ENCODE assay signal across 36 cellular contexts in the genomic region with DNA sequence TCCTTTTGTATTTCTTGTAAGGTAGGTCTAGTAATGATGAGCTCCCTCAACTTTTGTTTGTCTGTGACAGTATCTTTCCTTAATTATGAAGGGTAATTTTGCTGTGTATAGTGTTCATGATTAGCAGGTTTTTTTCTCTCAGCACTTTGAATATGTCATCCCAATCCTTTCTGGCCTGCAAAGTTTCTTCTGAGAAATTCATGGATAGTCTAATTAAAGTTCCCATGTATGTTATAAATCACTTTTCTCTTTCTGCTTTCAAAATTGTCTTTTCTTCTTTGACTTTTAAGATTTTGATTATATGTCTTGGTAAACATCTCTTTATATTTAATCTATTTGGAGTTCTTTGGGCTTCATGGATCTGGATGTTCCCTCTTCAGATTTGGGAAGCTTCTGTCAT. TPM values are rescaled to one million over a fixed set of nuclear protein-coding genes. Genes with fewer than 3 reads are reported as not detected.
DNase-seq lines count a peak whose midpoint lies in the region; ATAC-seq, FAIRE-seq and TF ChIP-seq lines count a peak whose summit lies in the region.
"Had no signal": no experiment of that assay in that cellular context is flagged by ENCODE, and none has a peak within 500 bp of the region (broad histone marks: within the 10 kb centered on the region; RNA-seq: fewer than 3 reads in every experiment).

No MANE protein-coding gene starts in this region.

- no peak overlapping the region for H3K27ac ChIP-seq in HCT116 (ENCODE audit: low read depth, low read length)
- no peak overlapping the region for H3K27ac ChIP-seq in HEK293 (ENCODE audit: extremely low read depth, low read depth, low read length)
- no peak overlapping the region for H3K27ac ChIP-seq in K562 (ENCODE audit: extremely low read depth, low read depth, low read length)
- H3K27ac ChIP-seq in endodermal cell (ENCODE audit: low read depth, low read length) = no peak overlapping the region
- H3K27ac ChIP-seq in OCI-LY7 (ENCODE audit: low read depth, low read length, poor library complexity, severe bottlenecking) = no peak overlapping the region
- H3K27ac ChIP-seq: 22Rv1; A549; BLaER1; BLaER1 treated with 17β-estradiol and CSF1 and Interleukin-3, amounts not matched to agents 10 nM and 100 nM; C4-2B had no signal

- DNase-seq in HCT116 (ENCODE audit: low read depth, low spot score) (no peak), K562 (ENCODE audit: extremely low read depth in 1 of 4, low spot score in 3 of 4) (no peak), endodermal cell (no peak), NCI-H748 treated with DMSO at 0.1 percent for 48 hours (lab: John Stamatoyannopoulos, UW) (no peak), DMS79 (lab: John Stamatoyannopoulos, UW) (no peak), OCI-LY7 (ENCODE audit: low spot score) (no peak)
- no peak for DNase-seq in activated T-cell treated with anti-CD3 and anti-CD28 coated beads, Interleukin-2, amount 50 U/mL, for 4 hours
- DNase-seq: 8988T; ACHN; AML-193; BE2C; C1 segment of cervical spinal cord; Caco-2; Calu3; CD4-positive, alpha-beta memory T cell; CD4-positive, alpha-beta T cell; CD4-positive, CD25-positive, alpha-beta regulatory T cell; CD8-positive, alpha-beta memory T cell; CD8-positive, alpha-beta T cell; COR-L47; DMS 273 treated with DMSO at 0.1 percent for 48 hours; DMS153; DMS53; DMS79 treated with DMSO at 0.1 percent for 48 hours; DND-41; EL had no signal

- TF ChIP-seq CTCF in HCT116 (IDR thresholded peaks at IDR 0.05 in 2 of 3, conservative IDR thresholded peaks at IDR 0.05 in 1 of 3; ENCODE audit: borderline replicate concordance in 1 of 3, insufficient read depth in 1 of 3, low read depth in 2 of 3, low read length in 2 of 3) (no peak), HEK293 (tag by site-specific recombination; IDR thresholded peaks at IDR 0.05) (no peak), K562 (IDR thresholded peaks at IDR 0.05 in 2 of 3, conservative IDR thresholded peaks at IDR 0.05 in 1 of 3; ENCODE audit: insufficient read depth in 2 of 3, low read depth in 1 of 3, low read length in 3 of 3) (no peak), endodermal cell (conservative IDR thresholded peaks at IDR 0.05) (no peak), OCI-LY7 (conservative IDR thresholded peaks at IDR 0.05; ENCODE audit: low read length) (no peak)

- peaks cover 31% of the 10 kb centered on the region for H3K9me3 Mint-ChIP-seq in endodermal cell
- H3K9me3 Mint-ChIP-seq in activated T-cell treated with anti-CD3 and anti-CD28 coated beads, Interleukin-2, amount 50 U/mL, for 4 hours = peaks cover 29% of the 10 kb centered on the region

- H3K27me3 ChIP-seq in HCT116 (ENCODE audit: insufficient read depth, low read length) (no peaks in the 10 kb centered on the region), K562 (ENCODE audit: control insufficient read depth in 2 of 2, insufficient read depth in 2 of 2, low read length in 2 of 2) (no peaks in the 10 kb centered on the region), endodermal cell (ENCODE audit: control insufficient read depth, insufficient read depth, low read length, poor library complexity, severe bottlenecking) (no peaks in the 10 kb centered on the region)
- H3K27me3 ChIP-seq: BE2C; BLaER1; BLaER1 treated with 17β-estradiol and CSF1 and Interleukin-3, amounts not matched to agents 10 nM and 100 nM had no signal

- BruUV-seq in HCT116 (replicated peaks; lab: Mats Ljungman, UMichigan) = no TSS peak
- BruUV-seq in K562 (replicated peaks; lab: Mats Ljungman, UMichigan) = no TSS peak
- BruUV-seq in OCI-LY7 (replicated peaks; lab: Mats Ljungman, UMichigan) = no TSS peak

- H3K79me2 ChIP-seq in HCT116 (ENCODE audit: insufficient read depth, low read length) (no peaks in the 10 kb centered on the region), K562 (ENCODE audit: control insufficient read depth, insufficient read depth, low read length) (no peaks in the 10 kb centered on the region), OCI-LY7 (ENCODE audit: insufficient read depth, low read depth, low read length) (no peaks in the 10 kb centered on the region)

- FAIRE-seq in K562 (lab: Jason Lieb, UNC) = no peak
- FAIRE-seq: A204.1, A549, D721Med had no signal

- H3K4me3 Mint-ChIP-seq in endodermal cell = no peak overlapping the region
- H3K4me3 Mint-ChIP-seq in activated T-cell treated with anti-CD3 and anti-CD28 coated beads, Interleukin-2, amount 50 U/mL, for 4 hours = no peak overlapping the region
- H3K4me3 Mint-ChIP-seq: B cell; CD14-positive monocyte; CD4-positive, alpha-beta T cell; CD4-positive, CD25-positive, alpha-beta regulatory T cell; CD8-positive, alpha-beta memory T cell; CD8-positive, alpha-beta T cell had no signal

- POLR2A ChIA-PET in HCT116 (lab: Charles Lee) = no interaction called here
- POLR2A ChIA-PET in HEK293 (lab: Yijun Ruan, JAX) = no interaction called here
- POLR2A ChIA-PET in K562 (lab: Yijun Ruan, JAX) = no interaction called here
- POLR2A ChIA-PET in OCI-LY7 (lab: Charles Lee) = no interaction called here

- no peaks in the 10 kb centered on the region for H3K4me1 ChIP-seq in HCT116 (ENCODE audit: control insufficient read depth in 1 of 2, insufficient read depth in 2 of 2, low read length in 2 of 2)
- H3K4me1 ChIP-seq in HEK293 (ENCODE audit: control insufficient read depth, insufficient read depth, low read length) = no peaks in the 10 kb centered on the region
- no peaks in the 10 kb centered on the region for H3K4me1 ChIP-seq in K562 (replicated peaks in 1 of 2; ENCODE audit: control insufficient read depth in 2 of 2, insufficient read depth in 2 of 2, low read length in 2 of 2)
- H3K4me1 ChIP-seq in endodermal cell (ENCODE audit: control insufficient read depth, insufficient read depth, low read length) = no peaks in the 10 kb centered on the region
- H3K4me1 ChIP-seq in OCI-LY7 (ENCODE audit: insufficient read depth, low read length, poor library complexity, severe bottlenecking) = no peaks in the 10 kb centered on the region
- H3K4me1 ChIP-seq: A549; BE2C; BLaER1; BLaER1 treated with 17β-estradiol and CSF1 and Interleukin-3, amounts not matched to agents 10 nM and 100 nM; Caco-2 had no signal

- no peaks in the 10 kb centered on the region for H3K36me3 ChIP-seq in HCT116 (ENCODE audit: control insufficient read depth in 1 of 2, insufficient read depth in 2 of 2, low read length in 2 of 2)
- H3K36me3 ChIP-seq in HEK293 (ENCODE audit: control insufficient read depth in 2 of 2, insufficient read depth in 1 of 2, low read length in 2 of 2) = no peaks in the 10 kb centered on the region
- H3K36me3 ChIP-seq in K562 (ENCODE audit: control insufficient read depth, insufficient read depth, low read length) = no peaks in the 10 kb centered on the region
- H3K36me3 ChIP-seq in endodermal cell (ENCODE audit: control insufficient read depth, insufficient read depth, low read length) = peaks cover 4% of the 10 kb centered on the region
- no peaks in the 10 kb centered on the region for H3K36me3 ChIP-seq in OCI-LY7 (ENCODE audit: insufficient read depth, low read length)
- H3K36me3 ChIP-seq: BE2C had no signal

- CTCF ChIA-PET in HCT116 (lab: Charles Lee) = no interaction called here
- CTCF ChIA-PET in HEK293 (lab: Yijun Ruan, JAX) = interaction anchor here (0.7 kb wide), 1 partner anchor 77 kb away, joined by 3 read pairs; no protein-coding TSS in a partner anchor
- CTCF ChIA-PET in K562 (lab: Yijun Ruan, JAX; ENCODE audit: low intra/inter-chr PET ratio) = no interaction called here
- CTCF ChIA-PET in OCI-LY7 (lab: Charles Lee; ENCODE audit: unreplicated experiment) = no interaction called here

- no peaks in the 10 kb centered on the region for H3K9me1 ChIP-seq in K562 (ENCODE audit: control insufficient read depth, insufficient read depth, low read length)

- H3K4me3 ChIP-seq in HCT116 (replicated peaks in 1 of 2; ENCODE audit: low read depth in 1 of 2, low read length in 2 of 2) (no peak overlapping the region), HEK293 (ENCODE audit: low read depth, low read length) (no peak overlapping the region), K562 (no peak overlapping the region), endodermal cell (ENCODE audit: low read length) (peak overlapping the region; percentile 6), OCI-LY7 (ENCODE audit: low read depth, low read length, poor library complexity, severe bottlenecking) (no peak overlapping the region)
- H3K4me3 ChIP-seq: A549; BLaER1; BLaER1 treated with 17β-estradiol and CSF1 and Interleukin-3, amounts not matched to agents 10 nM and 100 nM had no signal

- no peak overlapping the region for H3K9ac ChIP-seq in HCT116 (ENCODE audit: low read length)
- H3K9ac ChIP-seq in K562 (ENCODE audit: insufficient read depth in 1 of 2, low read depth in 2 of 2, low read length in 2 of 2) = no peak overlapping the region
- H3K9ac ChIP-seq in endodermal cell (ENCODE audit: extremely low read depth, low read length, poor library complexity, severe bottlenecking) = no peak overlapping the region
- H3K9ac ChIP-seq: BLaER1; BLaER1 treated with 17β-estradiol and CSF1 and Interleukin-3, amounts not matched to agents 10 nM and 100 nM had no signal

- H3K4me2 ChIP-seq in HCT116 (ENCODE audit: low read length) = no peak overlapping the region
- H3K4me2 ChIP-seq in K562 (ENCODE audit: insufficient read depth, low read length) = no peak overlapping the region
- no peak overlapping the region for H3K4me2 ChIP-seq in OCI-LY7 (ENCODE audit: low read length)
- H3K4me2 ChIP-seq: A549; BLaER1; BLaER1 treated with 17β-estradiol and CSF1 and Interleukin-3, amounts not matched to agents 10 nM and 100 nM had no signal

- H3K9me2 ChIP-seq in HCT116 (ENCODE audit: insufficient read depth) (no peaks in the 10 kb centered on the region), OCI-LY7 (ENCODE audit: insufficient read depth, low read length) (no peaks in the 10 kb centered on the region)

- H2AFZ ChIP-seq in HCT116 (ENCODE audit: low read depth, low read length, poor library complexity, severe bottlenecking) = no peak overlapping the region
- no peak overlapping the region for H2AFZ ChIP-seq in K562 (ENCODE audit: low read depth, low read length)
- H2AFZ ChIP-seq in OCI-LY7 (ENCODE audit: low read length) = no peak overlapping the region

- RAD21 ChIA-PET in HCT116 (lab: Charles Lee; ENCODE audit: low non-redundant PET in 1 of 2, low total read pairs in 2 of 2, uncharacterized antibody in 2 of 2, unreplicated experiment in 2 of 2) = no interaction called here

- intact Hi-C loops in HCT116 (cut with micrococcal nuclease) = no loop called here
- intact Hi-C loops in K562 (cut with micrococcal nuclease) = no loop called here
- intact Hi-C loops in OCI-LY7 (cut with micrococcal nuclease; ENCODE audit: unreplicated experiment) = no loop called here

- no peak for ATAC-seq in HCT116
- no peak for ATAC-seq in K562
- ATAC-seq in activated T-cell treated with anti-CD3 and anti-CD28 coated beads, Interleukin-2, amount 50 U/mL, for 4 hours = no peak
- ATAC-seq: A549; CD8-positive, alpha-beta T cell had no signal

- peaks cover 32% of the 10 kb centered on the region for H3K36me3 Mint-ChIP-seq in endodermal cell (ENCODE audit: low read depth)
- peaks cover 8% of the 10 kb centered on the region for H3K36me3 Mint-ChIP-seq in activated T-cell treated with anti-CD3 and anti-CD28 coated beads, Interleukin-2, amount 50 U/mL, for 4 hours (ENCODE audit: insufficient read depth)
- H3K36me3 Mint-ChIP-seq: CD14-positive monocyte had no signal

- H4K20me1 ChIP-seq in HCT116 (ENCODE audit: insufficient read depth) (no peaks in the 10 kb centered on the region), K562 (replicated peaks; ENCODE audit: control insufficient read depth, insufficient read depth, low read length) (no peaks in the 10 kb centered on the region), OCI-LY7 (ENCODE audit: insufficient read depth, low read length) (no peaks in the 10 kb centered on the region)
- H4K20me1 ChIP-seq: BLaER1; BLaER1 treated with 17β-estradiol and CSF1 and Interleukin-3, amounts not matched to agents 10 nM and 100 nM had no signal

- no peak overlapping the region for H3K27ac Mint-ChIP-seq in endodermal cell
- H3K27ac Mint-ChIP-seq: B cell; CD14-positive monocyte; CD4-positive, alpha-beta memory T cell; CD4-positive, alpha-beta T cell; CD4-positive, CD25-positive, alpha-beta regulatory T cell; CD8-positive, alpha-beta memory T cell; CD8-positive, alpha-beta T cell had no signal

- TF ChIP-seq RAD21 in HCT116 (IDR thresholded peaks at IDR 0.05; ENCODE audit: low read depth) (no peak), K562 (CRISPR knock-in tag; conservative IDR thresholded peaks at IDR 0.05 in 1 of 2, IDR thresholded peaks at IDR 0.05 in 1 of 2) (no peak)

- in situ Hi-C loops in K562 (cut with MboI) = no loop called here

- TF ChIP-seq EP300 in K562 (IDR thresholded peaks at IDR 0.05; ENCODE audit: low read length) = no peak

- no peaks in the 10 kb centered on the region for H3K4me1 Mint-ChIP-seq in endodermal cell
- H3K4me1 Mint-ChIP-seq in activated T-cell treated with anti-CD3 and anti-CD28 coated beads, Interleukin-2, amount 50 U/mL, for 4 hours (ENCODE audit: low read depth) = no peaks in the 10 kb centered on the region
- H3K4me1 Mint-ChIP-seq: B cell; CD14-positive monocyte; CD4-positive, alpha-beta memory T cell; CD8-positive, alpha-beta memory T cell had no signal

- H3K9me3 ChIP-seq in HCT116 (ENCODE audit: control insufficient read depth in 1 of 2, insufficient read depth in 1 of 2, low read depth in 1 of 2, low read length in 2 of 2) (0 out of 4 replicates have a peak, but pooled peaks cover 0 to 6% of the 10 kb centered on the region in 2 experiments), HEK293 (ENCODE audit: control insufficient read depth, insufficient read depth, low read depth, low read length) (no peaks in the 10 kb centered on the region), K562 (replicated peaks; ENCODE audit: control insufficient read depth, insufficient read depth, low read depth, low read length) (peaks cover 3% of the 10 kb centered on the region; the same call in 1 of the 2 replicates), endodermal cell (ENCODE audit: control insufficient read depth, low read length) (peaks cover 20% of the 10 kb centered on the region), OCI-LY7 (ENCODE audit: low read length) (peaks cover 11% of the 10 kb centered on the region; the same call in 1 of the 2 replicates)
- H3K9me3 ChIP-seq: BE2C had no signal

- no peak for TF ChIP-seq POLR2A in HCT116 (IDR thresholded peaks at IDR 0.05; ENCODE audit: borderline replicate concordance, extremely low read depth, insufficient read depth, insufficient read length)
- no peak for TF ChIP-seq POLR2A in K562 (conservative IDR thresholded peaks at IDR 0.05)

- no peaks in the 10 kb centered on the region for H3K27me3 Mint-ChIP-seq in endodermal cell (ENCODE audit: insufficient read depth)
- peaks cover 9% of the 10 kb centered on the region for H3K27me3 Mint-ChIP-seq in activated T-cell treated with anti-CD3 and anti-CD28 coated beads, Interleukin-2, amount 50 U/mL, for 4 hours (ENCODE audit: low read depth)

RNA-seq across cellular contexts. Expression of a gene that starts 54.3 kb away (rescaled TPM):
- total RNA-seq in HCT116 (2021; ENCODE audit: unreplicated experiment) (12.3 TPM), K562 (2014; rRNA removed) (3.6 and 4.9 TPM in 2 replicates), K562 (2014; rRNA removed; fragmentation: Illumina TruSeq; extraction: Trizol) (6.0 and 6.9 TPM in 2 replicates), K562 (2015; rRNA removed; fragmentation: Illumina TruSeq; extraction: Trizol) (6.7 and 6.8 TPM in 2 replicates), K562 (2021) (8.9 and 9.5 TPM in 2 replicates), endodermal cell (10 to 100 TPM; 19.2 to 19.6 TPM), OCI-LY7 (2022) (11.7 and 12.5 TPM in 2 replicates)
- 3.7 and 5.5 TPM in 2 replicates for polyA plus RNA-seq in HCT116 (2012)
- total RNA-seq in K562 (2011; cell fraction: chromatin; rRNA removed; ENCODE audit: low replicate concordance) = 13.7 and 18.9 TPM in 2 replicates
- total RNA-seq in K562 (2011; cell fraction: nucleolus; rRNA removed) = 10.3 and 12.2 TPM in 2 replicates
- total RNA-seq in K562 (2011; cell fraction: nucleoplasm; rRNA removed) = 11.8 and 13.6 TPM in 2 replicates
- polyA plus RNA-seq in K562 (2011; rRNA removed) (2.7 and 4.2 TPM in 2 replicates), K562 (2014; fragmentation: Illumina TruSeq; extraction: Trizol) (5.4 and 5.8 TPM in 2 replicates), K562 (2014; fragmentation: Nextera tagmentation; extraction: Ambion mirVana) (1 to 10 TPM; 1.3 to 1.9 TPM), K562 (2014; rRNA removed) (3.0 and 3.4 TPM in 2 replicates)
- polyA plus RNA-seq in K562 (2011; cell fraction: cytosol; rRNA removed) = 2.2 and 2.3 TPM in 2 replicates
- polyA plus RNA-seq in K562 (2011; cell fraction: nucleus; rRNA removed) = 4.0 and 4.6 TPM in 2 replicates
- polyA plus RNA-seq in K562 (2012) = 3.0 and 3.4 TPM in 2 replicates
- polyA minus RNA-seq in K562 (2011; rRNA and poly(A)+ RNA removed) = 14.0 and 14.5 TPM in 2 replicates
- polyA minus RNA-seq in K562 (2011; cell fraction: cytosol; rRNA and poly(A)+ RNA removed) = 7.1 and 8.5 TPM in 2 replicates
- 7.4 and 13.3 TPM in 2 replicates for polyA minus RNA-seq in K562 (2011; cell fraction: nucleus; rRNA and poly(A)+ RNA removed)
- polyA plus RNA-seq in endodermal cell (2013, experiment 1 of 2) = 12.0 TPM
- polyA plus RNA-seq in endodermal cell (2013, experiment 2 of 2) = 11.8 TPM
- total RNA-seq in OCI-LY7 (2014; rRNA removed; shearing (Covaris generic)) = 7.6 and 10.1 TPM in 2 replicates
- total RNA-seq in activated T-cell treated with anti-CD3 and anti-CD28 coated beads, Interleukin-2, amount 50 U/mL, for 4 hours = 1 to 10 TPM; 4.6 to 6.3 (median 5.7) TPM
